In the genomic region with DNA sequence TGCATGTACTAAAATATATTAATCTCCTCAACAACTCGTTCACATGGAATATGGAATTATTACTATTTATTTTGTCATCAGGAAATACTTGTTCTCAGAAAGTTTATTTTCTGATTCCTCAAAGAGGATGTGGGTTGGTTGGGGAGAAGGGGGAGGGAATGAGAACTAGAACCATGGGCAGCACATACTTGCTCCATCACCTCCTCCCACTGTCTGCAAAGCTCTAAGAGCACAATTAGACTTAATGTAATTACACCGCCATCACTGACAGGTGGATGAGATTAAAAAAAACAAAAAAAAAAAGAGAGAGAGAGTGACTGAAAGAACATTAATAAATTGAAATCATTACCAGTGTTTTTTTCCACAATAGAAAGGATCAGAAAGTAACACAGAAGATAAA, we compare ENCODE assay signal across 29 cellular contexts.
A peak's percentile ranks its signal among the peaks of the same experiment; 100 is the strongest.
DNase-seq lines count a peak whose midpoint lies in the region; ATAC-seq and TF ChIP-seq lines count a peak whose summit lies in the region.
"Had no signal": no experiment of that assay in that cellular context is flagged by ENCODE, and none has a peak within 500 bp of the region (broad histone marks: within the 10 kb centered on the region; RNA-seq: fewer than 3 reads in every experiment).

No MANE protein-coding gene starts in this region.

- H3K27me3 Mint-ChIP-seq in activated naive CD8-positive, alpha-beta T cell treated with anti-CD3 and anti-CD28 coated beads, Interleukin-2, amount 50 U/mL, for 24 hours: no peaks in the 10 kb centered on the region
- H3K27me3 Mint-ChIP-seq: CD4-positive, alpha-beta memory T cell; IgD-negative memory B cell; naive thymus-derived CD4-positive, alpha-beta T cell had no signal

- ATAC-seq in GM18505 (IDR thresholded peaks at IDR 0.05; ENCODE audit: unreplicated experiment) (peak; percentile 29), GM19328 (IDR thresholded peaks at IDR 0.05; ENCODE audit: unreplicated experiment) (no peak)
- no peak for ATAC-seq in activated naive CD8-positive, alpha-beta T cell treated with anti-CD3 and anti-CD28 coated beads, Interleukin-2, amount 50 U/mL, for 24 hours
- ATAC-seq: gastrocnemius medialis; HCT116; left ventricle myocardium superior; naive thymus-derived CD4-positive, alpha-beta T cell; Panc1 had no signal

- peak overlapping the region; percentile 27 for H3K27ac Mint-ChIP-seq in activated naive CD8-positive, alpha-beta T cell treated with anti-CD3 and anti-CD28 coated beads, Interleukin-2, amount 50 U/mL, for 24 hours
- H3K27ac Mint-ChIP-seq: endodermal cell; IgD-negative memory B cell; naive thymus-derived CD4-positive, alpha-beta T cell had no signal

- peaks cover 8% of the 10 kb centered on the region for H3K4me1 Mint-ChIP-seq in activated naive CD8-positive, alpha-beta T cell treated with anti-CD3 and anti-CD28 coated beads, Interleukin-2, amount 50 U/mL, for 24 hours

- peaks cover 36% of the 10 kb centered on the region for H3K36me3 Mint-ChIP-seq in activated naive CD8-positive, alpha-beta T cell treated with anti-CD3 and anti-CD28 coated beads, Interleukin-2, amount 50 U/mL, for 24 hours (ENCODE audit: low read depth)

- no peak for TF ChIP-seq POLR2A in GM18505 (IDR thresholded peaks at IDR 0.05; ENCODE audit: borderline replicate concordance, extremely low read depth, insufficient read depth, insufficient read length)

- DNase-seq in DMS79 treated with DMSO at 0.1 percent for 48 hours (lab: John Stamatoyannopoulos, UW) (peak; percentile 38), DMS79 (lab: John Stamatoyannopoulos, UW) (no peak), NCI-H146 treated with DMSO at 0.1 percent for 48 hours (lab: John Stamatoyannopoulos, UW; ENCODE audit: unreplicated experiment) (peak; percentile 33), GM20000 (ENCODE audit: low spot score) (no peak), NCI-H446 (lab: John Stamatoyannopoulos, UW) (no peak)
- no peak for DNase-seq in activated naive CD8-positive, alpha-beta T cell treated with anti-CD3 and anti-CD28 coated beads, Interleukin-2, amount 50 U/mL, for 24 hours
- DNase-seq: 8988T; activated CD4-positive, CD25-positive, alpha-beta regulatory T cell treated with anti-CD3 and anti-CD28 coated beads, Interleukin-2, amount 50 U/mL, for 72 hours; activated CD8-positive, alpha-beta memory T cell treated with anti-CD3 and anti-CD28 coated beads for 24 hours; activated gamma-delta T cell treated with Interleukin-2 at 50 U/mL for 16 hours; activated T-cell treated with anti-CD3 and anti-CD28 coated beads, Interleukin-2, amount 50 U/mL, for 1 hour; amniotic stem cell; CD4-positive, alpha-beta memory T cell; cortex of kidney; endodermal cell; gastrocnemius medialis; hypothalamus; left ventricle myocardium superior; naive thymus-derived CD4-positive, alpha-beta T cell; NCI-H1930; NCI-H2227 treated with DMSO at 0.1 percent for 48 hours; nucleus accumbens; SHP77 treated with DMSO at 0.1 percent for 48 hours; transverse colon had no signal

- no peak for TF ChIP-seq CTCF in GM20000 (IDR thresholded peaks at IDR 0.05; ENCODE audit: extremely low read depth, missing control alignments)

- no peaks in the 10 kb centered on the region for H3K9me3 Mint-ChIP-seq in activated naive CD8-positive, alpha-beta T cell treated with anti-CD3 and anti-CD28 coated beads, Interleukin-2, amount 50 U/mL, for 24 hours
- H3K9me3 Mint-ChIP-seq: endodermal cell, IgD-negative memory B cell had no signal

- H3K4me3 Mint-ChIP-seq in activated naive CD8-positive, alpha-beta T cell treated with anti-CD3 and anti-CD28 coated beads, Interleukin-2, amount 50 U/mL, for 24 hours: no peak overlapping the region
- H3K4me3 Mint-ChIP-seq: endodermal cell; naive thymus-derived CD4-positive, alpha-beta T cell had no signal

Comparison
In these comparisons a context has a peak if more than half of its experiments do, and no peak if none do; other contexts are left out.
1. DNase-seq: peak in DMS79 treated with DMSO at 0.1 percent for 48 hours (single experiment) and NCI-H146 treated with DMSO at 0.1 percent for 48 hours (single experiment); none in DMS79 (single experiment), activated naive CD8-positive, alpha-beta T cell treated with anti-CD3 and anti-CD28 coated beads, Interleukin-2, amount 50 U/mL, for 24 hours (single experiment), GM20000 (single experiment) and NCI-H446 (0 of 2).